Comparison of ENCODE assay signal across 8 cellular contexts in genomic region chr17:39001703-39002637, GRCh38. TPM values are rescaled to one million over a fixed set of nuclear protein-coding genes. Genes with fewer than 3 reads are reported as not detected.
A peak's percentile ranks its signal among the peaks of the same experiment; 100 is the strongest.
DNase-seq lines count a peak whose midpoint lies in the region; ATAC-seq and TF ChIP-seq lines count a peak whose summit lies in the region.

No MANE protein-coding gene starts in this region.

- no peaks in the 10 kb centered on the region for H3K27me3 ChIP-seq in PC-3 (ENCODE audit: low read length)
- peaks cover 0 to 3% (median 0%) of the 10 kb centered on the region in 3 experiments for H3K27me3 ChIP-seq in neuronal stem cell (ENCODE audit: control insufficient read depth in 3 of 3, insufficient read depth in 3 of 3, low read depth in 1 of 3, low read length in 3 of 3)
- no peaks in the 10 kb centered on the region for H3K27me3 ChIP-seq in hepatocyte

- no peaks in the 10 kb centered on the region for H3K9me2 ChIP-seq in PC-3 (replicated peaks; ENCODE audit: low read length)
- no peaks in the 10 kb centered on the region for H3K9me2 ChIP-seq in hepatocyte (replicated peaks; ENCODE audit: insufficient read depth)

- peaks cover 3 to 10% (median 3%) of the 10 kb centered on the region in 3 donors for H3K27me3 Mint-ChIP-seq in CD14-positive monocyte (ENCODE audit: low read depth in 3 of 3)

- no peak overlapping the region for H4K91ac ChIP-seq in neuronal stem cell (ENCODE audit: low read depth, low read length, poor library complexity)

- H3K36me3 ChIP-seq in PC-3 (ENCODE audit: low read depth, low read length) (no peaks in the 10 kb centered on the region), neuronal stem cell (replicated peaks in 1 of 2; ENCODE audit: control insufficient read depth in 2 of 2, insufficient read depth in 2 of 2, low read length in 2 of 2) (no peaks in the 10 kb centered on the region), hepatocyte (replicated peaks; ENCODE audit: insufficient read depth, low read depth) (no peaks in the 10 kb centered on the region)

- H2AFZ ChIP-seq in PC-3 (ENCODE audit: low read length) (no peak overlapping the region), neuronal stem cell (ENCODE audit: low read length) (peak overlapping the region; percentile 31), hepatocyte (no peak overlapping the region)

- peak overlapping the region; percentile 97 to 100 (median 99) for H3K27ac Mint-ChIP-seq in CD14-positive monocyte

- H3K9ac ChIP-seq in PC-3 (ENCODE audit: low read length) (no peak overlapping the region), neuronal stem cell (ENCODE audit: low read depth, low read length, poor library complexity) (no peak overlapping the region)

- H3K4ac ChIP-seq in neuronal stem cell (ENCODE audit: low read length) = no peak overlapping the region

- H2BK5ac ChIP-seq in neuronal stem cell (ENCODE audit: low read length) = no peak overlapping the region

- H3K4me2 ChIP-seq in PC-3 (ENCODE audit: low read length) = no peak overlapping the region
- H3K4me2 ChIP-seq in neuronal stem cell (ENCODE audit: insufficient read depth, low read length, poor library complexity, severe bottlenecking) = no peak overlapping the region
- H3K4me2 ChIP-seq in hepatocyte = no peak overlapping the region

- POLR2A ChIA-PET in PC-3 (lab: Charles Lee; ENCODE audit: unreplicated experiment) = interaction anchor here (0.7 kb wide), 1 partner anchor 9 kb away, joined by 6 read pairs; no protein-coding TSS in a partner anchor

- peaks cover 13 to 29% (median 18%) of the 10 kb centered on the region in 7 donors for H3K9me3 Mint-ChIP-seq in CD14-positive monocyte

- no peak overlapping the region for H2BK120ac ChIP-seq in neuronal stem cell (ENCODE audit: low read depth, low read length)

- peak; percentile 85 for DNase-seq in CD14-positive monocyte (ENCODE audit: low spot score)
- peak; percentile 9 for DNase-seq in PC-3
- no peak for DNase-seq in neuronal stem cell (ENCODE audit: low spot score)
- no peak for DNase-seq in hepatocyte (ENCODE audit: low spot score)
- no peak for DNase-seq in stimulated activated CD4-positive, alpha-beta T cell treated with anti-CD3 and anti-CD28 coated beads, Interleukin-4, amount 100 ng/mL, for 1 hour

- H3K27ac ChIP-seq in PC-3 (ENCODE audit: low read length) (no peak overlapping the region), neuronal stem cell (replicated peaks; ENCODE audit: low read length) (no peak overlapping the region), hepatocyte (no peak overlapping the region)

- no peak overlapping the region for H3K14ac ChIP-seq in neuronal stem cell (ENCODE audit: low read length)

- H3K79me2 ChIP-seq in PC-3 (ENCODE audit: low read length) = no peaks in the 10 kb centered on the region
- no peaks in the 10 kb centered on the region for H3K79me2 ChIP-seq in hepatocyte

- no TSS peak for BruUV-seq in PC-3 (replicated peaks; lab: Mats Ljungman, UMichigan)

- H3K4me3 Mint-ChIP-seq in CD14-positive monocyte = peak overlapping the region; percentile 71 to 83

- H3K4me1 Mint-ChIP-seq in CD14-positive monocyte = peaks cover 34% of the 10 kb centered on the region

- no peak overlapping the region for H2BK12ac ChIP-seq in neuronal stem cell (ENCODE audit: low read length)

- CTCF ChIA-PET in PC-3 (lab: Charles Lee) = no interaction called here

- H4K8ac ChIP-seq in neuronal stem cell (ENCODE audit: low read depth, low read length) = no peak overlapping the region

- H3K4me3 ChIP-seq in PC-3 (ENCODE audit: low read length) = no peak overlapping the region
- H3K4me3 ChIP-seq in neuronal stem cell (ENCODE audit: low read length in 2 of 2) = no peak overlapping the region
- H3K4me3 ChIP-seq in hepatocyte = no peak overlapping the region

- WGBS in neuronal stem cell (ENCODE audit: extremely low coverage in 2 of 2, insufficient read length in 2 of 2, insufficient replicate concordance in 1 of 2), 2 donors = no CpG with 5 or more reads among the region's 9 CpGs
- 81% methylated on average over 9 of the region's 9 CpGs for WGBS in hepatocyte (ENCODE audit: low lambda C conversion rate, missing lambda C conversion rate)

- H3K36me3 Mint-ChIP-seq in CD14-positive monocyte = peaks cover 2 to 3% of the 10 kb centered on the region in 2 donors

- no peak overlapping the region for H3K23ac ChIP-seq in neuronal stem cell (ENCODE audit: low read depth, low read length, poor library complexity)

- H3K4me1 ChIP-seq in PC-3 (ENCODE audit: insufficient read depth, low read length) = no peaks in the 10 kb centered on the region
- no peaks in the 10 kb centered on the region for H3K4me1 ChIP-seq in neuronal stem cell (ENCODE audit: control insufficient read depth in 2 of 2, insufficient read depth in 1 of 2, low read depth in 1 of 2, low read length in 2 of 2)
- H3K4me1 ChIP-seq in hepatocyte (ENCODE audit: insufficient read depth) = peaks cover 8% of the 10 kb centered on the region

- H3K9me3 ChIP-seq in PC-3 (ENCODE audit: low read length) = no peaks in the 10 kb centered on the region
- no peaks in the 10 kb centered on the region for H3K9me3 ChIP-seq in neuronal stem cell (replicated peaks in 1 of 2; ENCODE audit: control insufficient read depth in 2 of 2, insufficient read depth in 1 of 2, low read depth in 1 of 2, low read length in 2 of 2)
- H3K9me3 ChIP-seq in hepatocyte (ENCODE audit: low read depth) = no peaks in the 10 kb centered on the region

- H2AK5ac ChIP-seq in neuronal stem cell (ENCODE audit: low read depth, low read length) = no peak overlapping the region

- intact Hi-C loops in CD14-positive monocyte (cut with micrococcal nuclease) (loop anchor here in 1 of 2 donors (2.0 kb wide), 1 partner anchor 15 kb away; no protein-coding TSS in a partner anchor), PC-3 (cut with micrococcal nuclease) (no loop called here)

- H3K79me1 ChIP-seq in neuronal stem cell (ENCODE audit: low read depth, low read length) = no peaks in the 10 kb centered on the region

- H3F3A ChIP-seq in PC-3 (ENCODE audit: low read length, unreplicated experiment) = no peaks in the 10 kb centered on the region

- TF ChIP-seq CTCF in CD14-positive monocyte (IDR thresholded peaks at IDR 0.05) = no peak
- no peak for TF ChIP-seq CTCF in PC-3 (conservative IDR thresholded peaks at IDR 0.05; ENCODE audit: low read depth, low read length)
- no peak for TF ChIP-seq CTCF in hepatocyte (IDR thresholded peaks at IDR 0.05; ENCODE audit: poor library complexity)

- ATAC-seq in PC-3 (no peak), esophagus mucosa (peak; percentile 95), GM21526 (IDR thresholded peaks at IDR 0.05; ENCODE audit: low FRiP score, unreplicated experiment) (no peak), HG03095 (IDR thresholded peaks at IDR 0.05; ENCODE audit: unreplicated experiment) (no peak)

- H4K20me1 ChIP-seq in PC-3 (ENCODE audit: low read length) (no peaks in the 10 kb centered on the region), hepatocyte (ENCODE audit: insufficient read depth, poor library complexity, severe bottlenecking) (no peaks in the 10 kb centered on the region)

- H2BK15ac ChIP-seq in neuronal stem cell (ENCODE audit: low read length) = no peak overlapping the region

- no peak overlapping the region for H3K18ac ChIP-seq in neuronal stem cell (ENCODE audit: low read length)

RNA-seq across cellular contexts. Expression of gene FBXO47, which starts 34.8 kb away (rescaled TPM):
- polyA plus RNA-seq in CD14-positive monocyte (not detected), hepatocyte (not detected in 2 replicates)
- total RNA-seq in PC-3 (2014; rRNA removed) (not detected in 2 replicates), esophagus mucosa (not detected), hepatocyte (not detected in 2 replicates)
- polyA plus RNA-seq in neuronal stem cell (2013, experiment 1 of 2) = not detected
- polyA plus RNA-seq in neuronal stem cell (2013, experiment 2 of 2) = not detected

Comparison
In these comparisons a context has a peak if more than half of its experiments do, and no peak if none do; other contexts are left out.
1. DNase-seq: peak in CD14-positive monocyte (single experiment) and PC-3 (single experiment); none in neuronal stem cell (single experiment), hepatocyte (single experiment) and stimulated activated CD4-positive, alpha-beta T cell treated with anti-CD3 and anti-CD28 coated beads, Interleukin-4, amount 100 ng/mL, for 1 hour (single experiment).